ENCODE assay signal across 17 cellular contexts in genomic region chr9:18753904-18754303, GRCh38.
DNase-seq lines count a peak whose midpoint lies in the region; TF ChIP-seq lines count a peak whose summit lies in the region.
"Had no signal": no experiment of that assay in that cellular context is flagged by ENCODE, and none has a peak within 500 bp of the region (broad histone marks: within the 10 kb centered on the region; RNA-seq: fewer than 3 reads in every experiment).

No MANE protein-coding gene starts in this region.

- no peaks in the 10 kb centered on the region for H3K79me2 ChIP-seq in smooth muscle cell (ENCODE audit: low read depth)

- no peaks in the 10 kb centered on the region for H3F3A ChIP-seq in smooth muscle cell (ENCODE audit: low read depth)

- no peak overlapping the region for H3K4me3 Mint-ChIP-seq in type B pancreatic cell
- H3K4me3 Mint-ChIP-seq: B cell; CD4-positive, alpha-beta T cell; CD8-positive, alpha-beta T cell had no signal

- WGBS in smooth muscle cell (ENCODE audit: low lambda C conversion rate), result 58% methylated on average over 4 of the region's 4 CpGs

- peak overlapping the region; percentile 45 for H3K4me3 ChIP-seq in SK-N-MC
- H3K4me3 ChIP-seq in fibroblast of villous mesenchyme (ENCODE audit: low read depth, low read length), result no peak overlapping the region
- H3K4me3 ChIP-seq in smooth muscle cell, result no peak overlapping the region
- H3K4me3 ChIP-seq: A549; BLaER1 treated with 17β-estradiol and CSF1 and Interleukin-3, amounts not matched to agents 10 nM and 100 nM had no signal

- no peak overlapping the region for H3K27ac Mint-ChIP-seq in type B pancreatic cell
- H3K27ac Mint-ChIP-seq: B cell; CD4-positive, alpha-beta T cell; CD8-positive, alpha-beta T cell had no signal

- H3K9me3 ChIP-seq in SK-N-MC (ENCODE audit: low read depth, low read length) (no peaks in the 10 kb centered on the region), smooth muscle cell (replicated peaks; ENCODE audit: low read depth) (no peaks in the 10 kb centered on the region)
- H3K9me3 ChIP-seq: A549; BLaER1 treated with 17β-estradiol and CSF1 and Interleukin-3, amounts not matched to agents 10 nM and 100 nM; Caco-2 had no signal

- H3K4me2 ChIP-seq in smooth muscle cell, result no peak overlapping the region
- H3K4me2 ChIP-seq: A549; BLaER1 treated with 17β-estradiol and CSF1 and Interleukin-3, amounts not matched to agents 10 nM and 100 nM had no signal

- no peaks in the 10 kb centered on the region for H4K20me1 ChIP-seq in smooth muscle cell (ENCODE audit: low read depth)
- H4K20me1 ChIP-seq: BLaER1 treated with 17β-estradiol and CSF1 and Interleukin-3, amounts not matched to agents 10 nM and 100 nM had no signal

- H3K9ac ChIP-seq in SK-N-MC (ENCODE audit: insufficient read length) (no peak overlapping the region), smooth muscle cell (ENCODE audit: low read depth) (no peak overlapping the region)
- H3K9ac ChIP-seq: BLaER1 treated with 17β-estradiol and CSF1 and Interleukin-3, amounts not matched to agents 10 nM and 100 nM had no signal

- H2AFZ ChIP-seq in smooth muscle cell (ENCODE audit: low read depth), result peak overlapping the region; percentile 41

- H3K9me3 Mint-ChIP-seq in type B pancreatic cell, result no peaks in the 10 kb centered on the region
- H3K9me3 Mint-ChIP-seq: CD4-positive, alpha-beta T cell; CD8-positive, alpha-beta T cell had no signal

- no peaks in the 10 kb centered on the region for H3K27me3 Mint-ChIP-seq in type B pancreatic cell
- H3K27me3 Mint-ChIP-seq: B cell had no signal

- H3K27me3 ChIP-seq in smooth muscle cell (ENCODE audit: low read depth), result no peaks in the 10 kb centered on the region
- H3K27me3 ChIP-seq: BLaER1 treated with 17β-estradiol and CSF1 and Interleukin-3, amounts not matched to agents 10 nM and 100 nM had no signal

- no peak for DNase-seq in SK-N-MC (ENCODE audit: low read depth, low spot score)
- DNase-seq in fibroblast of villous mesenchyme (ENCODE audit: low read depth), result peak; percentile 76
- no peak for DNase-seq in smooth muscle cell (lab: John Stamatoyannopoulos, UW; ENCODE audit: unreplicated experiment)
- no peak for DNase-seq in type B pancreatic cell (ENCODE audit: extremely low spot score, unreplicated experiment)
- no peak for DNase-seq in NCI-H69 (lab: John Stamatoyannopoulos, UW)
- DNase-seq: AML-193; Caco-2; Calu3; CD4-positive, alpha-beta T cell; CD8-positive, alpha-beta T cell; DMS79 treated with DMSO at 0.1 percent for 48 hours; GF-D8 had no signal

- TF ChIP-seq CTCF in fibroblast of villous mesenchyme (IDR thresholded peaks at IDR 0.05; ENCODE audit: insufficient read depth, low read depth, low read length), result no peak
- no peak for TF ChIP-seq CTCF in smooth muscle cell (IDR thresholded peaks at IDR 0.05; ENCODE audit: borderline replicate concordance, insufficient read depth, poor library complexity, severe bottlenecking)
- TF ChIP-seq CTCF in type B pancreatic cell (conservative IDR thresholded peaks at IDR 0.05), result no peak

- H3K27ac ChIP-seq in SK-N-MC (peak overlapping the region; percentile 45; the same call in 1 of the 2 replicates), smooth muscle cell (ENCODE audit: low read depth) (no peak overlapping the region)
- H3K27ac ChIP-seq: 22Rv1; A549; BLaER1 treated with 17β-estradiol and CSF1 and Interleukin-3, amounts not matched to agents 10 nM and 100 nM; C4-2B had no signal

- H3K36me3 Mint-ChIP-seq in type B pancreatic cell, result peaks cover 6% of the 10 kb centered on the region
- H3K36me3 Mint-ChIP-seq: CD8-positive, alpha-beta T cell had no signal

- H3K36me3 ChIP-seq in SK-N-MC (ENCODE audit: insufficient read depth, low read length), result no peaks in the 10 kb centered on the region
- no peaks in the 10 kb centered on the region for H3K36me3 ChIP-seq in smooth muscle cell (ENCODE audit: low read depth)
- H3K36me3 ChIP-seq: BLaER1 treated with 17β-estradiol and CSF1 and Interleukin-3, amounts not matched to agents 10 nM and 100 nM had no signal

- peaks cover 13% of the 10 kb centered on the region for H3K4me1 Mint-ChIP-seq in type B pancreatic cell (ENCODE audit: unreplicated experiment)
- H3K4me1 Mint-ChIP-seq: B cell had no signal

- no peaks in the 10 kb centered on the region for H3K4me1 ChIP-seq in smooth muscle cell (ENCODE audit: low read depth)
- H3K4me1 ChIP-seq: A549; BLaER1 treated with 17β-estradiol and CSF1 and Interleukin-3, amounts not matched to agents 10 nM and 100 nM; Caco-2 had no signal
